8 cellular contexts compared by ENCODE assay signal in genomic region chr12:6765048-6765633, GRCh38. TPM values are rescaled to one million over a fixed set of nuclear protein-coding genes. Genes with fewer than 3 reads are reported as not detected.
DNase-seq lines count a peak whose midpoint lies in the region; ATAC-seq and TF ChIP-seq lines count a peak whose summit lies in the region.

No MANE protein-coding gene starts in this region.

- peak overlapping the region; percentile 76 for H3K4me3 Mint-ChIP-seq in activated CD8-positive, alpha-beta T cell treated with anti-CD3 and anti-CD28 coated beads, Interleukin-2, amount 10 ng/mL, durations not matched to agents 7 days and 5 days

- H3K4me3 ChIP-seq in heart left ventricle = peak overlapping the region in 10 of 12 donors; percentile 70 to 100 (median 90)
- H3K4me3 ChIP-seq in iPS-18a (ENCODE audit: low read length) = peak overlapping the region; percentile 66
- H3K4me3 ChIP-seq in testis = peak overlapping the region in 1 of 2 donors; percentile 60

- DNase-seq in heart left ventricle = no peak
- no peak for DNase-seq in left ventricle myocardium superior
- no peak for DNase-seq in activated CD8-positive, alpha-beta T cell treated with anti-CD3 and anti-CD28 coated beads, Interleukin-2, amount 10 ng/mL, durations not matched to agents 7 days and 5 days
- no peak for DNase-seq in testis
- no peak for DNase-seq in 8988T

- intact Hi-C loops in heart left ventricle (cut with DNase I) (loop anchor here in 1 of 10 donors (5.0 kb wide), 1 partner anchor 153 kb away; no protein-coding TSS in a partner anchor), left ventricle myocardium superior (cut with micrococcal nuclease) (no loop called here), testis (cut with DNase I; ENCODE audit: low total_unique reads) (no loop called here)

- CTCF ChIA-PET in activated CD8-positive, alpha-beta T cell treated with anti-CD3 and anti-CD28 coated beads, Interleukin-2, amount 10 ng/mL, durations not matched to agents 7 days and 5 days (lab: Charles Lee) = interaction anchor here (2.0 to 20.8 kb wide), 3 partner anchors 8 to 41 kb away, joined by 11 to 378 read pairs (median 160); partner anchors contain the start of genes COPS7A and MLF2

- no peak for TF ChIP-seq POLR2A in heart left ventricle (IDR thresholded peaks at IDR 0.05)
- no peak for TF ChIP-seq POLR2A in testis (IDR thresholded peaks at IDR 0.05)

- H3K27ac Mint-ChIP-seq in activated CD8-positive, alpha-beta T cell treated with anti-CD3 and anti-CD28 coated beads, Interleukin-2, amount 10 ng/mL, durations not matched to agents 7 days and 5 days = peak overlapping the region; percentile 12

- ATAC-seq in heart left ventricle (no peak), left ventricle myocardium superior (no peak), HG02798 (IDR thresholded peaks at IDR 0.05; ENCODE audit: poor library complexity, unreplicated experiment) (no peak), GM18517 (IDR thresholded peaks at IDR 0.05; ENCODE audit: unreplicated experiment) (no peak)
- no peak for ATAC-seq in activated CD8-positive, alpha-beta T cell treated with anti-CD3 and anti-CD28 coated beads, Interleukin-2, amount 10 ng/mL, durations not matched to agents 7 days and 5 days

- 25 to 30% (median 27%) methylated on average over 7 of the region's 7 CpGs for WGBS in heart left ventricle, 4 donors
- 8 to 11% methylated on average over 7 of the region's 7 CpGs for WGBS in testis, 2 donors

- peaks cover 39% of the 10 kb centered on the region for H3K27me3 Mint-ChIP-seq in activated CD8-positive, alpha-beta T cell treated with anti-CD3 and anti-CD28 coated beads, Interleukin-2, amount 10 ng/mL, durations not matched to agents 7 days and 5 days (ENCODE audit: low read depth)

- H3K9me3 Mint-ChIP-seq in activated CD8-positive, alpha-beta T cell treated with anti-CD3 and anti-CD28 coated beads, Interleukin-2, amount 10 ng/mL, durations not matched to agents 7 days and 5 days (ENCODE audit: insufficient read depth) = no peaks in the 10 kb centered on the region

- POLR2A ChIA-PET in activated CD8-positive, alpha-beta T cell treated with anti-CD3 and anti-CD28 coated beads, Interleukin-2, amount 10 ng/mL, durations not matched to agents 7 days and 5 days (lab: Charles Lee) = interaction anchor here (0.6 to 4.4 kb wide), 6 partner anchors 8 to 198 kb away, joined by 3 to 35 read pairs (median 3); partner anchors contain the start of genes C12orf57, MLF2 and P3H3

- H3K4me1 ChIP-seq in heart left ventricle = peaks cover 4 to 55% (median 40%) of the 10 kb centered on the region in 12 donors
- peaks cover 30% of the 10 kb centered on the region for H3K4me1 ChIP-seq in iPS-18a (ENCODE audit: control insufficient read depth, low read depth, low read length)
- H3K4me1 ChIP-seq in testis = peaks cover 34% of the 10 kb centered on the region

- TF ChIP-seq CTCF in heart left ventricle (IDR thresholded peaks at IDR 0.05) (no peak), testis (IDR thresholded peaks at IDR 0.05) (no peak)

- H3K27ac ChIP-seq in heart left ventricle = peak overlapping the region; percentile 80 to 99 (median 94)
- H3K27ac ChIP-seq in iPS-18a (ENCODE audit: low read length) = peak overlapping the region; percentile 63
- H3K27ac ChIP-seq in testis = peak overlapping the region; percentile 87 to 96

- peaks cover 52% of the 10 kb centered on the region for H3K4me1 Mint-ChIP-seq in activated CD8-positive, alpha-beta T cell treated with anti-CD3 and anti-CD28 coated beads, Interleukin-2, amount 10 ng/mL, durations not matched to agents 7 days and 5 days (ENCODE audit: low read depth)

- H3K9me3 ChIP-seq in heart left ventricle (no peaks in the 10 kb centered on the region), iPS-18a (ENCODE audit: control insufficient read depth, low read depth, low read length) (no peaks in the 10 kb centered on the region), testis (no peaks in the 10 kb centered on the region)

- H3K9ac ChIP-seq in iPS-18a (ENCODE audit: low read length) = peak overlapping the region; percentile 46

- H3K36me3 Mint-ChIP-seq in activated CD8-positive, alpha-beta T cell treated with anti-CD3 and anti-CD28 coated beads, Interleukin-2, amount 10 ng/mL, durations not matched to agents 7 days and 5 days (ENCODE audit: low read depth) = no peaks in the 10 kb centered on the region

- H3K36me3 ChIP-seq in heart left ventricle (peaks cover 0 to 10% (median 1%) of the 10 kb centered on the region in 9 donors), iPS-18a (ENCODE audit: control insufficient read depth, low read depth, low read length) (no peaks in the 10 kb centered on the region), testis (ENCODE audit: low read depth, missing control alignments) (no peaks in the 10 kb centered on the region)

- H3K27me3 ChIP-seq in heart left ventricle (peaks cover 0 to 4% (median 0%) of the 10 kb centered on the region in 9 donors), iPS-18a (ENCODE audit: control insufficient read depth, insufficient read depth, low read length) (no peaks in the 10 kb centered on the region), testis (no peaks in the 10 kb centered on the region)

RNA-seq across cellular contexts. Expression of gene PTMS, which starts 1.0 kb away (rescaled TPM):
- total RNA-seq in heart left ventricle (100 to 1,000 TPM in 5 of 9 donors, 10 to 100 TPM in 4; 72.9 to 227 (median 100) TPM), left ventricle myocardium superior (133 TPM), testis (10 to 100 TPM; 53.4 to 64.3 TPM)
- polyA plus RNA-seq in heart left ventricle (100 to 1,000 TPM; 274 to 331 TPM), testis (ENCODE audit: insufficient read depth, low read depth, low replicate concordance) (185 TPM)
- 10 to 100 TPM; 42.9 to 47.4 TPM for total RNA-seq in activated CD8-positive, alpha-beta T cell treated with anti-CD3 and anti-CD28 coated beads, Interleukin-2, amount 10 ng/mL, durations not matched to agents 7 days and 5 days

RNA-seq across cellular contexts. Expression of gene LAG3, which starts 7.2 kb away (rescaled TPM):
- total RNA-seq in heart left ventricle = 1 to 10 TPM in 2 of 9 donors, under 1 TPM in 3, not detected in 4; 0.10 to 1.5 (median 0.43) TPM
- polyA plus RNA-seq in heart left ventricle = under 1 TPM; 0.03 to 0.34 TPM
- 0.37 TPM for total RNA-seq in left ventricle myocardium superior
- total RNA-seq in activated CD8-positive, alpha-beta T cell treated with anti-CD3 and anti-CD28 coated beads, Interleukin-2, amount 10 ng/mL, durations not matched to agents 7 days and 5 days = 10 to 100 TPM; 43.0 to 45.2 TPM
- total RNA-seq in testis = 1 to 10 TPM; 4.1 to 7.1 TPM
- 6.3 TPM for polyA plus RNA-seq in testis (ENCODE audit: insufficient read depth, low read depth, low replicate concordance)

RNA-seq across cellular contexts. Expression of gene MLF2, which starts 12.2 kb away (rescaled TPM):
- total RNA-seq in heart left ventricle (100 to 1,000 TPM; 126 to 207 (median 152) TPM), left ventricle myocardium superior (158 TPM), testis (100 to 1,000 TPM; 211 to 242 TPM)
- polyA plus RNA-seq in heart left ventricle (100 to 1,000 TPM; 136 to 231 TPM), testis (ENCODE audit: insufficient read depth, low read depth, low replicate concordance) (177 TPM)
- 100 to 1,000 TPM; 109 to 113 TPM for total RNA-seq in activated CD8-positive, alpha-beta T cell treated with anti-CD3 and anti-CD28 coated beads, Interleukin-2, amount 10 ng/mL, durations not matched to agents 7 days and 5 days

RNA-seq across cellular contexts. Expression of gene CD4, which starts 24.2 kb away (rescaled TPM):
- total RNA-seq in heart left ventricle (10 to 100 TPM in 2 of 9 donors, 1 to 10 TPM in 7; 3.0 to 71.9 (median 5.4) TPM), left ventricle myocardium superior (8.4 TPM), testis (1 to 10 TPM; 2.0 to 4.5 TPM)
- polyA plus RNA-seq in heart left ventricle (1 to 10 TPM; 1.1 to 3.2 TPM), testis (ENCODE audit: insufficient read depth, low read depth, low replicate concordance) (22.2 TPM)
- 1 to 10 TPM in 1 of 2 experiments, under 1 TPM in 1; 0.90 to 1.6 TPM for total RNA-seq in activated CD8-positive, alpha-beta T cell treated with anti-CD3 and anti-CD28 coated beads, Interleukin-2, amount 10 ng/mL, durations not matched to agents 7 days and 5 days

RNA-seq across cellular contexts. Expression of gene COPS7A, which starts 41.3 kb away (rescaled TPM):
- 10 to 100 TPM; 56.7 to 96.4 (median 82.6) TPM for total RNA-seq in heart left ventricle
- polyA plus RNA-seq in heart left ventricle = 100 to 1,000 TPM in 1 of 2 donors, 10 to 100 TPM in 1; 54.1 to 108 TPM
- total RNA-seq in left ventricle myocardium superior = 81.9 TPM
- total RNA-seq in activated CD8-positive, alpha-beta T cell treated with anti-CD3 and anti-CD28 coated beads, Interleukin-2, amount 10 ng/mL, durations not matched to agents 7 days and 5 days = 10 to 100 TPM; 26.9 to 29.7 TPM
- total RNA-seq in testis = 10 to 100 TPM; 68.3 to 82.4 TPM
- 69.4 TPM for polyA plus RNA-seq in testis (ENCODE audit: insufficient read depth, low read depth, low replicate concordance)

Comparison
In these comparisons a context has a peak if more than half of its experiments do, and no peak if none do; other contexts are left out.
1. RNA of gene LAG3, which starts 7.2 kb away (total RNA-seq): 43.0 to 45.2 TPM in activated CD8-positive, alpha-beta T cell treated with anti-CD3 and anti-CD28 coated beads, Interleukin-2, amount 10 ng/mL, durations not matched to agents 7 days and 5 days; 4.1 to 7.1 TPM in testis, 0.37 TPM in left ventricle myocardium superior (single experiment) and 0.10 to 1.5 TPM in heart left ventricle; every median in the first group is over 4 times any median in the second.
2. Peak in every context shown above with its lines, with median percentiles within 50 percentile points of each other: H3K27ac ChIP-seq.